ENCODE assay signal across 8 cellular contexts in the genomic region with DNA sequence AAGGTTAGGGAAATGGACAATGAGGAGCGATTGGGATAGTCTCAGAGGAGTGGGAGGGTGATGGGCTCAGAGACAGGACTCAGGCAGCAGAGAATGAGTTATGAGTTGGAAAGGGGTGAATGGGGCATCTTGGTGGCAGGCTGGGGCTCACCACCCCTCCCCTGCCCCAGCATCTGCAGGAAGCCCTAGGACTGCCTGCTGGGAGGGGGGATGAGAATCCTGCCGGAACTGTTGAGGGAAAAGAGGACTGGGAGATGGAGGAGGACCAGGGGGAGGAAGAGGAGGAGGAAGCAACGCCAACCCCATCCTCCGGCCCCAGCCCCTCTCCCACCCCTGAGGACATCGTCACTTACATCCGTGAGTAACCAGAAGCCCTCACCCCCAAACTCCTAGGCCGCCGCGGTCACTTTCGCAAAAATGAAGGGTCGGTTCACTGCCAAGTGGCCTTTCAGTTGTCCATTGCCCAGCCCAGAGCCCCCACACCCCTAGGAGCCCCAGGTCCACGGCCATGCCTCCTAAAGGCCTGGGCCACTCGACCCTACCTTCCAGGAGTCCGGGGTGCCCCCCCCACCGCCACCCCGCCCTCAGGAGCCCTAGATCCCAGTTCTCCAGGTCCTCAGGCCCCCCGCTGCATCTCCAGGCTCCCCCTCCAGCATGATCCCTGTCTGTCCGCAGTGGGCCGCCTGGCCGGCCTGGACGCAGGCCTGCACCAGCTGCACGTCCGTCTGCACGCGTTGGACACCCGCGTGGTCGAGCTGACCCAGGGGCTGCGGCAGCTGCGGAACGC. TPM values are rescaled to one million over a fixed set of nuclear protein-coding genes. Genes with fewer than 3 reads are reported as not detected.
DNase-seq lines count a peak whose midpoint lies in the region; ATAC-seq and TF ChIP-seq lines count a peak whose summit lies in the region.

No MANE protein-coding gene starts in this region.

- no peak for TF ChIP-seq CTCF in suprapubic skin (IDR thresholded peaks at IDR 0.05)

- H3K27me3 Mint-ChIP-seq in activated CD4-positive, alpha-beta T cell treated with anti-CD3 and anti-CD28 coated beads, Interleukin-2, amount 10 ng/mL, durations not matched to agents 24 days and 14 days, result peaks cover 49% of the 10 kb centered on the region
- peaks cover 30% of the 10 kb centered on the region for H3K27me3 Mint-ChIP-seq in activated naive CD8-positive, alpha-beta T cell treated with anti-CD3 and anti-CD28 coated beads for 36 hours

- H3K27me3 ChIP-seq in layer of hippocampus (ENCODE audit: control insufficient read depth, insufficient read depth, low read length), result no peaks in the 10 kb centered on the region
- H3K27me3 ChIP-seq in suprapubic skin, result peaks cover 32% of the 10 kb centered on the region

- no peaks in the 10 kb centered on the region for H3K36me3 ChIP-seq in suprapubic skin

- peaks cover 59% of the 10 kb centered on the region for H3K4me1 ChIP-seq in suprapubic skin

- TF ChIP-seq EP300 in suprapubic skin (IDR thresholded peaks at IDR 0.05), result no peak

- H3K4me3 Mint-ChIP-seq in activated CD4-positive, alpha-beta T cell treated with anti-CD3 and anti-CD28 coated beads, Interleukin-2, amount 10 ng/mL, durations not matched to agents 24 days and 14 days, result peak overlapping the region; percentile 93
- peak overlapping the region; percentile 82 for H3K4me3 Mint-ChIP-seq in activated naive CD8-positive, alpha-beta T cell treated with anti-CD3 and anti-CD28 coated beads for 36 hours

- no peak overlapping the region for H3K27ac Mint-ChIP-seq in activated CD4-positive, alpha-beta T cell treated with anti-CD3 and anti-CD28 coated beads, Interleukin-2, amount 10 ng/mL, durations not matched to agents 24 days and 14 days
- no peak overlapping the region for H3K27ac Mint-ChIP-seq in activated naive CD8-positive, alpha-beta T cell treated with anti-CD3 and anti-CD28 coated beads for 36 hours

- ATAC-seq in HG03135 (IDR thresholded peaks at IDR 0.05; ENCODE audit: unreplicated experiment), result no peak

- TF ChIP-seq POLR2A in suprapubic skin (IDR thresholded peaks at IDR 0.05), result no peak

- H3K4me1 Mint-ChIP-seq in activated CD4-positive, alpha-beta T cell treated with anti-CD3 and anti-CD28 coated beads, Interleukin-2, amount 10 ng/mL, durations not matched to agents 24 days and 14 days, result peaks cover 25% of the 10 kb centered on the region
- peaks cover 35% of the 10 kb centered on the region for H3K4me1 Mint-ChIP-seq in activated naive CD8-positive, alpha-beta T cell treated with anti-CD3 and anti-CD28 coated beads for 36 hours

- H3K9me3 Mint-ChIP-seq in activated CD4-positive, alpha-beta T cell treated with anti-CD3 and anti-CD28 coated beads, Interleukin-2, amount 10 ng/mL, durations not matched to agents 24 days and 14 days, result no peaks in the 10 kb centered on the region
- no peaks in the 10 kb centered on the region for H3K9me3 Mint-ChIP-seq in activated naive CD8-positive, alpha-beta T cell treated with anti-CD3 and anti-CD28 coated beads for 36 hours

- peaks cover 3% of the 10 kb centered on the region for H3K36me3 Mint-ChIP-seq in activated CD4-positive, alpha-beta T cell treated with anti-CD3 and anti-CD28 coated beads, Interleukin-2, amount 10 ng/mL, durations not matched to agents 24 days and 14 days (ENCODE audit: low read depth)
- H3K36me3 Mint-ChIP-seq in activated naive CD8-positive, alpha-beta T cell treated with anti-CD3 and anti-CD28 coated beads for 36 hours, result peaks cover 12% of the 10 kb centered on the region

- WGBS in suprapubic skin, result 8% methylated on average over 21 of the region's 31 CpGs

- no peak for DNase-seq in activated CD4-positive, alpha-beta T cell treated with anti-CD3 and anti-CD28 coated beads, Interleukin-2, amount 10 ng/mL, durations not matched to agents 24 days and 14 days
- DNase-seq in activated CD4-positive, alpha-beta T cell treated with anti-CD3 and anti-CD28 coated beads for 4 hours, result no peak
- DNase-seq in activated naive CD8-positive, alpha-beta T cell treated with anti-CD3 and anti-CD28 coated beads for 36 hours, result no peak
- DNase-seq in suprapubic skin (ENCODE audit: low spot score in 2 of 2), result peak in 1 of 2 donors; percentile 67
- no peak for DNase-seq in NCI-H2029 (lab: John Stamatoyannopoulos, UW)
- DNase-seq in DMS 273 treated with DMSO at 0.1 percent for 48 hours (lab: John Stamatoyannopoulos, UW), result no peak

- no peaks in the 10 kb centered on the region for H3K9me3 ChIP-seq in suprapubic skin

- H3K4me3 ChIP-seq in suprapubic skin, result peak overlapping the region; percentile 61

- intact Hi-C loops in activated CD4-positive, alpha-beta T cell treated with anti-CD3 and anti-CD28 coated beads, Interleukin-2, amount 10 ng/mL, durations not matched to agents 24 days and 14 days (cut with micrococcal nuclease), result loop anchor here (1.0 to 10.0 kb wide), 2 partner anchors 59 to 359 kb away; partner anchors contain the start of gene NAPSA

- H3K27ac ChIP-seq in layer of hippocampus (ENCODE audit: low read depth, low read length), result peak overlapping the region; percentile 46
- peak overlapping the region; percentile 7 for H3K27ac ChIP-seq in suprapubic skin

RNA-seq across cellular contexts. Expression of gene CLEC11A, which starts 0.8 kb away (rescaled TPM):
- 0.89 and 1.3 TPM in 2 replicates for total RNA-seq in activated CD4-positive, alpha-beta T cell treated with anti-CD3 and anti-CD28 coated beads, Interleukin-2, amount 10 ng/mL, durations not matched to agents 24 days and 14 days
- total RNA-seq in activated naive CD8-positive, alpha-beta T cell treated with anti-CD3 and anti-CD28 coated beads for 36 hours, result 1 to 10 TPM; 2.2 to 3.1 TPM
- total RNA-seq in suprapubic skin, result 10 to 100 TPM in 1 of 4 donors, 1 to 10 TPM in 3; 5.8 to 14.1 (median 7.7) TPM

RNA-seq across cellular contexts. Expression of gene SHANK1, which starts 4.3 kb away (rescaled TPM):
- total RNA-seq in activated CD4-positive, alpha-beta T cell treated with anti-CD3 and anti-CD28 coated beads, Interleukin-2, amount 10 ng/mL, durations not matched to agents 24 days and 14 days, result not detected in 2 replicates
- total RNA-seq in activated naive CD8-positive, alpha-beta T cell treated with anti-CD3 and anti-CD28 coated beads for 36 hours, result under 1 TPM; 0.04 to 0.12 TPM
- 1 to 10 TPM in 1 of 4 donors, under 1 TPM in 1, not detected in 2; 0.42 to 6.6 TPM for total RNA-seq in suprapubic skin

RNA-seq across cellular contexts. Expression of gene GPR32, which starts 46.3 kb away (rescaled TPM):
- not detected in 2 replicates for total RNA-seq in activated CD4-positive, alpha-beta T cell treated with anti-CD3 and anti-CD28 coated beads, Interleukin-2, amount 10 ng/mL, durations not matched to agents 24 days and 14 days
- total RNA-seq in activated naive CD8-positive, alpha-beta T cell treated with anti-CD3 and anti-CD28 coated beads for 36 hours, result not detected
- not detected for total RNA-seq in suprapubic skin
